Comparison of ENCODE assay signal across 10 cellular contexts in genomic region chr16:30069575-30070462, GRCh38. TPM values are rescaled to one million over a fixed set of nuclear protein-coding genes. Genes with fewer than 3 reads are reported as not detected.
DNase-seq lines count a peak whose midpoint lies in the region; ATAC-seq and TF ChIP-seq lines count a peak whose summit lies in the region.
"Had no signal": no experiment of that assay in that cellular context is flagged by ENCODE, and none has a peak within 500 bp of the region (broad histone marks: within the 10 kb centered on the region; RNA-seq: fewer than 3 reads in every experiment).

No MANE protein-coding gene starts in this region.

- H3F3A ChIP-seq in smooth muscle cell (ENCODE audit: low read depth): peaks cover 57% of the 10 kb centered on the region

- peaks cover 61% of the 10 kb centered on the region for H3K36me3 Mint-ChIP-seq in T-helper 2 cell treated with Interferon-gamma antibody and Interleukin-4, amounts not matched to agents 5 μg/mL and 100 μg/mL, for 36 hours (ENCODE audit: low read depth)
- peaks cover 76% of the 10 kb centered on the region for H3K36me3 Mint-ChIP-seq in activated CD8-positive, alpha-beta T cell treated with anti-CD3 and anti-CD28 coated beads, Interleukin-2, amount 10 ng/mL, durations not matched to agents 7 days and 5 days (ENCODE audit: low read depth)

- H3K36me3 ChIP-seq in fibroblast of lung (ENCODE audit: control insufficient read depth, insufficient read depth, low read length) (peaks cover 36% of the 10 kb centered on the region), smooth muscle cell (ENCODE audit: low read depth) (no peaks in the 10 kb centered on the region)

- H2AFZ ChIP-seq in fibroblast of lung (ENCODE audit: low read length) (no peak overlapping the region), smooth muscle cell (ENCODE audit: low read depth) (no peak overlapping the region)

- H3K4me1 Mint-ChIP-seq in T-helper 2 cell treated with Interferon-gamma antibody and Interleukin-4, amounts not matched to agents 5 μg/mL and 100 μg/mL, for 36 hours (ENCODE audit: low read depth): peaks cover 28% of the 10 kb centered on the region
- H3K4me1 Mint-ChIP-seq in activated CD8-positive, alpha-beta T cell treated with anti-CD3 and anti-CD28 coated beads, Interleukin-2, amount 10 ng/mL, durations not matched to agents 7 days and 5 days (ENCODE audit: low read depth): peaks cover 42% of the 10 kb centered on the region

- no peaks in the 10 kb centered on the region for H4K20me1 ChIP-seq in fibroblast of lung (ENCODE audit: control insufficient read depth, extremely low read depth, insufficient read depth, low read length)
- peaks cover 69% of the 10 kb centered on the region for H4K20me1 ChIP-seq in smooth muscle cell (ENCODE audit: low read depth)

- no peak for DNase-seq in T-helper 2 cell treated with Interferon-gamma antibody and Interleukin-4, amounts not matched to agents 5 μg/mL and 100 μg/mL, for 36 hours (ENCODE audit: low spot score)
- no peak for DNase-seq in T-helper 2 cell
- DNase-seq in activated CD8-positive, alpha-beta T cell treated with anti-CD3 and anti-CD28 coated beads, Interleukin-2, amount 10 ng/mL, durations not matched to agents 7 days and 5 days: no peak
- peak in 1 of 2 donors; percentile 57 for DNase-seq in fibroblast of lung (ENCODE audit: low read depth in 2 of 2)
- DNase-seq in smooth muscle cell (lab: John Stamatoyannopoulos, UW; ENCODE audit: unreplicated experiment): no peak
- DNase-seq in NCI-H510A treated with DMSO at 0.1 percent for 48 hours (lab: John Stamatoyannopoulos, UW): no peak
- DNase-seq in DMS79 treated with DMSO at 0.1 percent for 48 hours (lab: John Stamatoyannopoulos, UW): no peak
- DNase-seq: NCI-H1092 had no signal

- H3K79me2 ChIP-seq in fibroblast of lung (ENCODE audit: control insufficient read depth, insufficient read depth, low read length): peaks cover 50% of the 10 kb centered on the region
- H3K79me2 ChIP-seq in smooth muscle cell (ENCODE audit: low read depth): peaks cover 64% of the 10 kb centered on the region

- TF ChIP-seq CTCF in fibroblast of lung (conservative IDR thresholded peaks at IDR 0.05 in 1 of 2, IDR thresholded peaks at IDR 0.05 in 1 of 2; ENCODE audit: low read depth in 1 of 2, low read length in 2 of 2): no peak
- TF ChIP-seq CTCF in smooth muscle cell (IDR thresholded peaks at IDR 0.05; ENCODE audit: borderline replicate concordance, insufficient read depth, poor library complexity, severe bottlenecking): no peak

- H3K27me3 Mint-ChIP-seq in T-helper 2 cell treated with Interferon-gamma antibody and Interleukin-4, amounts not matched to agents 5 μg/mL and 100 μg/mL, for 36 hours (ENCODE audit: low read depth): no peaks in the 10 kb centered on the region
- no peaks in the 10 kb centered on the region for H3K27me3 Mint-ChIP-seq in activated CD8-positive, alpha-beta T cell treated with anti-CD3 and anti-CD28 coated beads, Interleukin-2, amount 10 ng/mL, durations not matched to agents 7 days and 5 days (ENCODE audit: low read depth)

- no peaks in the 10 kb centered on the region for H3K9me3 Mint-ChIP-seq in T-helper 2 cell treated with Interferon-gamma antibody and Interleukin-4, amounts not matched to agents 5 μg/mL and 100 μg/mL, for 36 hours
- no peaks in the 10 kb centered on the region for H3K9me3 Mint-ChIP-seq in activated CD8-positive, alpha-beta T cell treated with anti-CD3 and anti-CD28 coated beads, Interleukin-2, amount 10 ng/mL, durations not matched to agents 7 days and 5 days (ENCODE audit: insufficient read depth)

- peak overlapping the region; percentile 62 for H3K27ac Mint-ChIP-seq in T-helper 2 cell treated with Interferon-gamma antibody and Interleukin-4, amounts not matched to agents 5 μg/mL and 100 μg/mL, for 36 hours
- H3K27ac Mint-ChIP-seq in activated CD8-positive, alpha-beta T cell treated with anti-CD3 and anti-CD28 coated beads, Interleukin-2, amount 10 ng/mL, durations not matched to agents 7 days and 5 days: peak overlapping the region; percentile 67

- CTCF ChIA-PET in activated CD8-positive, alpha-beta T cell treated with anti-CD3 and anti-CD28 coated beads, Interleukin-2, amount 10 ng/mL, durations not matched to agents 7 days and 5 days (lab: Charles Lee): interaction anchor here (2.8 to 6.7 kb wide), 3 partner anchors 16 to 22 kb away, joined by 12 to 82 read pairs (median 64); partner anchors contain the start of gene TBX6

- H3K4me1 ChIP-seq in fibroblast of lung (ENCODE audit: control insufficient read depth, extremely low read depth, insufficient read depth, low read length) (peaks cover 21% of the 10 kb centered on the region), smooth muscle cell (ENCODE audit: low read depth) (peaks cover 18% of the 10 kb centered on the region)

- H3K9ac ChIP-seq in fibroblast of lung (ENCODE audit: insufficient read depth, low read length): peak overlapping the region; percentile 28
- no peak overlapping the region for H3K9ac ChIP-seq in smooth muscle cell (ENCODE audit: low read depth)

- no peak for ATAC-seq in activated CD8-positive, alpha-beta T cell treated with anti-CD3 and anti-CD28 coated beads, Interleukin-2, amount 10 ng/mL, durations not matched to agents 7 days and 5 days
- no peak for ATAC-seq in HG03520 (IDR thresholded peaks at IDR 0.05; ENCODE audit: unreplicated experiment)

- peak overlapping the region in 2 of 4 experiments; percentile 20 to 36 for H3K4me3 ChIP-seq in fibroblast of lung (replicated peaks in 1 of 4; ENCODE audit: control extremely low read depth in 1 of 4, insufficient read depth in 1 of 4, low read depth in 3 of 4, low read length in 4 of 4)
- no peak overlapping the region for H3K4me3 ChIP-seq in smooth muscle cell
- H3K4me3 ChIP-seq: upper lobe of left lung had no signal

- 96% methylated on average over 29 of the region's 31 CpGs for WGBS in smooth muscle cell (ENCODE audit: low lambda C conversion rate)

- peak overlapping the region; percentile 70 for H3K4me2 ChIP-seq in fibroblast of lung (ENCODE audit: extremely low read depth, insufficient read depth, low read length)
- H3K4me2 ChIP-seq in smooth muscle cell: peak overlapping the region; percentile 98

- H3K4me3 Mint-ChIP-seq in T-helper 2 cell treated with Interferon-gamma antibody and Interleukin-4, amounts not matched to agents 5 μg/mL and 100 μg/mL, for 36 hours: peak overlapping the region; percentile 38
- H3K4me3 Mint-ChIP-seq in activated CD8-positive, alpha-beta T cell treated with anti-CD3 and anti-CD28 coated beads, Interleukin-2, amount 10 ng/mL, durations not matched to agents 7 days and 5 days: peak overlapping the region; percentile 8

- H3K27me3 ChIP-seq in fibroblast of lung (ENCODE audit: control insufficient read depth, insufficient read depth, low read length) (no peaks in the 10 kb centered on the region), smooth muscle cell (ENCODE audit: low read depth) (no peaks in the 10 kb centered on the region)
- H3K27me3 ChIP-seq: upper lobe of left lung had no signal

- H3K9me3 ChIP-seq in fibroblast of lung (ENCODE audit: control insufficient read depth, insufficient read depth, low read depth, low read length) (no peaks in the 10 kb centered on the region), smooth muscle cell (replicated peaks; ENCODE audit: low read depth) (no peaks in the 10 kb centered on the region)
- H3K9me3 ChIP-seq: upper lobe of left lung had no signal

- H3K27ac ChIP-seq in fibroblast of lung (ENCODE audit: insufficient read depth, low read length) (peak overlapping the region; percentile 23), smooth muscle cell (ENCODE audit: low read depth) (peak overlapping the region; percentile 45)

- POLR2A ChIA-PET in activated CD8-positive, alpha-beta T cell treated with anti-CD3 and anti-CD28 coated beads, Interleukin-2, amount 10 ng/mL, durations not matched to agents 7 days and 5 days (lab: Charles Lee): interaction anchor here (1.2 to 5.6 kb wide), 2 partner anchors 22 to 116 kb away, joined by 3 to 60 read pairs; partner anchors contain the start of genes TBX6 and YPEL3

RNA-seq across cellular contexts. Expression of gene ALDOA, which starts 4.3 kb away (rescaled TPM):
- total RNA-seq in activated CD8-positive, alpha-beta T cell treated with anti-CD3 and anti-CD28 coated beads, Interleukin-2, amount 10 ng/mL, durations not matched to agents 7 days and 5 days: 1,000 to 10,000 TPM; 1,738 to 1,843 TPM
- total RNA-seq in fibroblast of lung (461 and 474 TPM in 2 replicates), smooth muscle cell (1,112 and 1,146 TPM in 2 replicates)
- polyA plus RNA-seq in fibroblast of lung (1,015 and 1,066 TPM in 2 replicates), smooth muscle cell (2,844 and 2,856 TPM in 2 replicates)
- polyA plus RNA-seq in fibroblast of lung (2012): 1,704 and 1,856 TPM in 2 replicates
- polyA minus RNA-seq in fibroblast of lung (ENCODE audit: low replicate concordance): 3,082 and 4,109 TPM in 2 replicates

RNA-seq across cellular contexts. Expression of gene PPP4C, which starts 6.0 kb away (rescaled TPM):
- total RNA-seq in activated CD8-positive, alpha-beta T cell treated with anti-CD3 and anti-CD28 coated beads, Interleukin-2, amount 10 ng/mL, durations not matched to agents 7 days and 5 days: 100 to 1,000 TPM; 157 TPM
- total RNA-seq in fibroblast of lung (134 and 147 TPM in 2 replicates), smooth muscle cell (90.2 and 111 TPM in 2 replicates)
- polyA plus RNA-seq in fibroblast of lung (116 and 161 TPM in 2 replicates), smooth muscle cell (208 and 224 TPM in 2 replicates)
- 110 and 164 TPM in 2 replicates for polyA plus RNA-seq in fibroblast of lung (2012)
- polyA minus RNA-seq in fibroblast of lung (ENCODE audit: low replicate concordance): 526 and 648 TPM in 2 replicates

RNA-seq across cellular contexts. Expression of gene TBX6, which starts 21.9 kb away (rescaled TPM):
- total RNA-seq in activated CD8-positive, alpha-beta T cell treated with anti-CD3 and anti-CD28 coated beads, Interleukin-2, amount 10 ng/mL, durations not matched to agents 7 days and 5 days: 1 to 10 TPM; 1.3 TPM
- 0.26 and 0.33 TPM in 2 replicates for total RNA-seq in fibroblast of lung
- polyA plus RNA-seq in fibroblast of lung: not detected in 2 replicates
- polyA plus RNA-seq in fibroblast of lung (2012): 0.06 and 0.12 TPM in 2 replicates
- not detected in 2 replicates for polyA minus RNA-seq in fibroblast of lung (ENCODE audit: low replicate concordance)
- 0.13 and 2.0 TPM in 2 replicates for total RNA-seq in smooth muscle cell
- 0.50 and 1.6 TPM in 2 replicates for polyA plus RNA-seq in smooth muscle cell

RNA-seq across cellular contexts. Expression of gene YPEL3, which starts 26.2 kb away (rescaled TPM):
- total RNA-seq in activated CD8-positive, alpha-beta T cell treated with anti-CD3 and anti-CD28 coated beads, Interleukin-2, amount 10 ng/mL, durations not matched to agents 7 days and 5 days: 10 to 100 TPM; 29.4 to 34.5 TPM
- total RNA-seq in fibroblast of lung: 16.0 and 19.5 TPM in 2 replicates
- polyA plus RNA-seq in fibroblast of lung: 11.9 and 21.4 TPM in 2 replicates
- polyA plus RNA-seq in fibroblast of lung (2012): 30.6 and 50.4 TPM in 2 replicates
- 14.5 and 48.2 TPM in 2 replicates for polyA minus RNA-seq in fibroblast of lung (ENCODE audit: low replicate concordance)
- total RNA-seq in smooth muscle cell: 32.3 and 37.5 TPM in 2 replicates
- polyA plus RNA-seq in smooth muscle cell: 65.9 and 81.1 TPM in 2 replicates

RNA-seq across cellular contexts. Expression of gene TLCD3B, which starts 38.7 kb away (rescaled TPM):
- 1 to 10 TPM; 4.6 TPM for total RNA-seq in activated CD8-positive, alpha-beta T cell treated with anti-CD3 and anti-CD28 coated beads, Interleukin-2, amount 10 ng/mL, durations not matched to agents 7 days and 5 days
- total RNA-seq in fibroblast of lung: not detected in 2 replicates
- polyA plus RNA-seq in fibroblast of lung: 0.11 TPM in 1 of 2 replicates, not detected in the other
- 0.12 TPM in 1 of 2 replicates, not detected in the other for polyA plus RNA-seq in fibroblast of lung (2012)
- polyA minus RNA-seq in fibroblast of lung (ENCODE audit: low replicate concordance): not detected in 2 replicates
- total RNA-seq in smooth muscle cell: 0.45 TPM in 1 of 2 replicates, not detected in the other
- polyA plus RNA-seq in smooth muscle cell: 0.48 and 1.3 TPM in 2 replicates
